1 cellular context compared by ENCODE assay signal in the genomic region with DNA sequence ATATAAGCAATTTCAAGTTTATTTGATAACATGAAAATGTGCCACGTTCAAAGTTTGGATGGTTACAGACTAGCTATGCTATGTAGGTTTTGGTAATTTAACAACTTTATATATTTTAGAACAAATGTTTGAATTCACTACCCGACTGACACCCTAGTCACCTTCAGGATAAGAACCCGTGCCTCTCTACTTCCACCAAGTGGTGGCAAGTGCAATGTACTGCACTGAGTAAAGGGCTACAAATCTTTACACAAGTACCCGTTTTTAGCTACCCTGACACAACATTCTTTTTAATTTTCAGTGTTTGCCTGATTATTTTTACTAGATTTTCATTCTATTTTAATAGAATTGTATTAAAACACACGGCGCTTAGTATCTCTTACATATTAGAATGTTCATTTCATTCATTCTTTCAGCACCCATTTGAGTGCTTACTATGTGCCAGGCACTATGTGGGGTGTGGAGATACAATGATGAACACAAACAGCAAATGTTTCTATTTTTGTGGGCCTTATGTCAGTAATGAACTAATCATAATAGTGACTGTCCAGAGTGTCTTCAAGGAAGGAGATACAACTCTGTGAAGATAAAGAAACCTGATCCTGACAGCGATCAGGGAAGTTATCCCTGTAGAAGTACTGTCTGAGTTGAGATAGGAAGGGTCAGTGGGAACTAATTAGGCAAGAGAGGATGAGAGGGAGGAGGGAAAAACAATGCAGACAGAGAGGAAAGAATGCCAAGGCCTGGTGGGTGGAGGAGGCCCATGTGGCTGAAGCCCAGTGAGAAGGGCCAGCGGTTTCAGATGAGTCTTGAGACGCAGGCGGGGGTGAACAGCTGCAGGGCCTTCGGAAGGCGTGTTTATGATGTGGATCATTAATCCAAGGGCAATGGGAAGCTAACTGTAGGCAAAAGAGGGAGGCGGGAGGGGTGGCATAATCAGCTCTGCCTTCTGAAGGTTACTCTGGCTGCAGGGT.
TF ChIP-seq lines count a peak whose summit lies in the region.

No MANE protein-coding gene starts in this region.

TF ChIP-seq in H1, 55 proteins besides CTCF, POLR2A, EP300 and RAD21 (continued from another document):
- TF ChIP-seq BACH1 (IDR thresholded peaks at IDR 0.05; ENCODE audit: low read length) (no peak), RBBP5 (IDR thresholded peaks at IDR 0.05; ENCODE audit: borderline replicate concordance, low read depth, low read length) (no peak), NRF1 (IDR thresholded peaks at IDR 0.05; ENCODE audit: low read depth, low read length) (no peak), SUZ12 (IDR thresholded peaks at IDR 0.05; ENCODE audit: low read length) (no peak), MAFK (IDR thresholded peaks at IDR 0.05; ENCODE audit: low read depth, low read length) (no peak), SP1 (IDR thresholded peaks at IDR 0.05; ENCODE audit: low read depth, low read length) (no peak), TBP (IDR thresholded peaks at IDR 0.05; ENCODE audit: low read depth, low read length) (no peak), TEAD4 (IDR thresholded peaks at IDR 0.05; ENCODE audit: low read depth, low read length) (no peak), HDAC6 (IDR thresholded peaks at IDR 0.05; ENCODE audit: low read depth, low read length) (no peak), KDM5A (IDR thresholded peaks at IDR 0.05; ENCODE audit: low read length) (no peak), YY1 (IDR thresholded peaks at IDR 0.05; ENCODE audit: low read depth, low read length) (no peak), FOSL1 (IDR thresholded peaks at IDR 0.05; ENCODE audit: insufficient read depth, low read depth, low read length) (no peak), RFX5 (IDR thresholded peaks at IDR 0.05; ENCODE audit: borderline replicate concordance, low read depth, low read length) (no peak), KDM1A (IDR thresholded peaks at IDR 0.05; ENCODE audit: borderline replicate concordance, low read length) (no peak)
- TF ChIP-seq, protein P1, sequence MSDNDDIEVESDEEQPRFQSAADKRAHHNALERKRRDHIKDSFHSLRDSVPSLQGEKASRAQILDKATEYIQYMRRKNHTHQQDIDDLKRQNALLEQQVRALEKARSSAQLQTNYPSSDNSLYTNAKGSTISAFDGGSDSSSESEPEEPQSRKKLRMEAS (IDR thresholded peaks at IDR 0.05), result no peak
